Comparison of ENCODE assay signal across 10 cellular contexts in genomic region chr3:13021934-13022265, GRCh38. TPM values are rescaled to one million over a fixed set of nuclear protein-coding genes. Genes with fewer than 3 reads are reported as not detected.
DNase-seq lines count a peak whose midpoint lies in the region; ATAC-seq and TF ChIP-seq lines count a peak whose summit lies in the region.
"Had no signal": no experiment of that assay in that cellular context is flagged by ENCODE, and none has a peak within 500 bp of the region (broad histone marks: within the 10 kb centered on the region; RNA-seq: fewer than 3 reads in every experiment).

No MANE protein-coding gene starts in this region.

- peak overlapping the region; percentile 29 for H3K4me3 ChIP-seq in astrocyte of the cerebellum (ENCODE audit: low read depth, low read length)

- peak overlapping the region; percentile 71 for H3K27ac Mint-ChIP-seq in mesothelial cell of epicardium

- H3K4me3 Mint-ChIP-seq in activated T-cell treated with anti-CD3 and anti-CD28 coated beads, Interleukin-2, amount 50 U/mL, for 4 hours, result peak overlapping the region; percentile 74
- peak overlapping the region; percentile 48 for H3K4me3 Mint-ChIP-seq in mesothelial cell of epicardium

- no peak for ATAC-seq in activated T-cell treated with anti-CD3 and anti-CD28 coated beads, Interleukin-2, amount 50 U/mL, for 4 hours
- no peak for ATAC-seq in GM21447 (IDR thresholded peaks at IDR 0.05; ENCODE audit: unreplicated experiment)
- no peak for ATAC-seq in HG02571 (IDR thresholded peaks at IDR 0.05; ENCODE audit: unreplicated experiment)

- no peak for DNase-seq in activated T-cell treated with anti-CD3 and anti-CD28 coated beads, Interleukin-2, amount 50 U/mL, for 4 hours
- DNase-seq in activated T-cell treated with anti-CD3 and anti-CD28 coated beads for 4 hours (no peak), astrocyte of the cerebellum (ENCODE audit: low read depth) (no peak), mesothelial cell of epicardium (ENCODE audit: low spot score in 2 of 2, unreplicated experiment in 2 of 2) (no peak), glomerular visceral epithelial cell (ENCODE audit: extremely low spot score) (no peak)
- DNase-seq: activated CD4-positive, alpha-beta T cell treated with anti-CD3 and anti-CD28 coated beads, Interleukin-2, amount 50 U/mL, for 4 hours had no signal

- H3K27ac ChIP-seq in temporal lobe (ENCODE audit: low read depth, low read length), result peak overlapping the region; percentile 33
- H3K27ac ChIP-seq: 22Rv1 had no signal

- TF ChIP-seq CTCF in astrocyte of the cerebellum (IDR thresholded peaks at IDR 0.05; ENCODE audit: low read depth, low read length, missing control alignments), result no peak
- no peak for TF ChIP-seq CTCF in mesothelial cell of epicardium (IDR thresholded peaks at IDR 0.05; ENCODE audit: unreplicated experiment)

- H3K27me3 Mint-ChIP-seq in activated T-cell treated with anti-CD3 and anti-CD28 coated beads, Interleukin-2, amount 50 U/mL, for 4 hours (ENCODE audit: low read depth), result no peaks in the 10 kb centered on the region
- H3K27me3 Mint-ChIP-seq in mesothelial cell of epicardium (ENCODE audit: low read depth), result no peaks in the 10 kb centered on the region

- H3K4me1 Mint-ChIP-seq in activated T-cell treated with anti-CD3 and anti-CD28 coated beads, Interleukin-2, amount 50 U/mL, for 4 hours (ENCODE audit: low read depth), result peaks cover 13% of the 10 kb centered on the region
- H3K4me1 Mint-ChIP-seq in mesothelial cell of epicardium, result peaks cover 16% of the 10 kb centered on the region

- in situ Hi-C loops in astrocyte of the cerebellum (cut with HindIII; ENCODE audit: low sequenced_read_pairs), result no loop called here

- no peaks in the 10 kb centered on the region for H3K9me3 Mint-ChIP-seq in activated T-cell treated with anti-CD3 and anti-CD28 coated beads, Interleukin-2, amount 50 U/mL, for 4 hours
- no peaks in the 10 kb centered on the region for H3K9me3 Mint-ChIP-seq in mesothelial cell of epicardium

- no peaks in the 10 kb centered on the region for H3K36me3 Mint-ChIP-seq in activated T-cell treated with anti-CD3 and anti-CD28 coated beads, Interleukin-2, amount 50 U/mL, for 4 hours (ENCODE audit: insufficient read depth)
- H3K36me3 Mint-ChIP-seq in mesothelial cell of epicardium, result no peaks in the 10 kb centered on the region

RNA-seq across cellular contexts. Expression of gene IQSEC1, which starts 51.3 kb away (rescaled TPM):
- total RNA-seq in activated T-cell treated with anti-CD3 and anti-CD28 coated beads, Interleukin-2, amount 50 U/mL, for 4 hours, result 10 to 100 TPM; 17.1 to 24.8 (median 19.4) TPM
- total RNA-seq in mesothelial cell of epicardium (39.9 to 42.4 TPM (median 41.7 TPM) in 3 replicates), temporal lobe (19.4 TPM)
